24 cellular contexts compared by ENCODE assay signal in genomic region chr13:112903606-112904195, GRCh38.
A peak's percentile ranks its signal among the peaks of the same experiment; 100 is the strongest.
DNase-seq lines count a peak whose midpoint lies in the region; FAIRE-seq and TF ChIP-seq lines count a peak whose summit lies in the region.
"Had no signal": no experiment of that assay in that cellular context is flagged by ENCODE, and none has a peak within 500 bp of the region (broad histone marks: within the 10 kb centered on the region; RNA-seq: fewer than 3 reads in every experiment).

No MANE protein-coding gene starts in this region.

- H2BK15ac ChIP-seq in neuronal stem cell (ENCODE audit: low read length), result no peak overlapping the region

- peaks cover 7% of the 10 kb centered on the region for H3K36me3 Mint-ChIP-seq in Caco-2 (ENCODE audit: insufficient read depth, unreplicated experiment)
- H3K36me3 Mint-ChIP-seq: activated CD4-positive, alpha-beta memory T cell treated with anti-CD3 and anti-CD28 coated beads for 36 hours; CD8-positive, alpha-beta memory T cell had no signal

- no CpG with 5 or more reads among the region's 19 CpGs for WGBS in neuronal stem cell (ENCODE audit: extremely low coverage in 2 of 2, insufficient read length in 2 of 2, insufficient replicate concordance in 1 of 2), 2 donors

- H3K36me3 ChIP-seq in neuronal stem cell (replicated peaks in 1 of 2; ENCODE audit: control insufficient read depth in 2 of 2, insufficient read depth in 2 of 2, low read length in 2 of 2), result peaks cover 0 to 26% of the 10 kb centered on the region in 2 donors
- H3K36me3 ChIP-seq in Caco-2 (ENCODE audit: control insufficient read depth, insufficient read depth, low read length), result peaks cover 6% of the 10 kb centered on the region; the same call in 1 of the 2 replicates
- H3K36me3 ChIP-seq: adrenal gland, heart right ventricle, ovary, upper lobe of left lung had no signal

- TF ChIP-seq CTCF in Caco-2 (IDR thresholded peaks at IDR 0.05; ENCODE audit: insufficient read depth in 1 of 2, low read depth in 1 of 2, low read length in 1 of 2, severe bottlenecking in 1 of 2, unreplicated experiment in 1 of 2), result no peak

- no peak overlapping the region for H3K4ac ChIP-seq in neuronal stem cell (ENCODE audit: low read length)

- no peak overlapping the region for H3K4me3 Mint-ChIP-seq in Caco-2 (ENCODE audit: unreplicated experiment)
- H3K4me3 Mint-ChIP-seq: activated CD4-positive, alpha-beta memory T cell treated with anti-CD3 and anti-CD28 coated beads for 36 hours; CD8-positive, alpha-beta memory T cell had no signal

- H3K27ac Mint-ChIP-seq in Caco-2 (ENCODE audit: unreplicated experiment), result no peak overlapping the region
- H3K27ac Mint-ChIP-seq: activated CD4-positive, alpha-beta memory T cell treated with anti-CD3 and anti-CD28 coated beads for 36 hours; CD8-positive, alpha-beta memory T cell; naive B cell had no signal

- H2BK5ac ChIP-seq in neuronal stem cell (ENCODE audit: low read length), result no peak overlapping the region

- no peak overlapping the region for H3K9ac ChIP-seq in neuronal stem cell (ENCODE audit: low read depth, low read length, poor library complexity)
- H3K9ac ChIP-seq: GM23248 had no signal

- no peak overlapping the region for H3K23ac ChIP-seq in neuronal stem cell (ENCODE audit: low read depth, low read length, poor library complexity)

- no peak overlapping the region for H4K8ac ChIP-seq in neuronal stem cell (ENCODE audit: low read depth, low read length)

- no peak overlapping the region for H3K27ac ChIP-seq in neuronal stem cell (replicated peaks; ENCODE audit: low read length)
- H3K27ac ChIP-seq: adrenal gland, GM23248, heart right ventricle, ovary, SK-N-MC, upper lobe of left lung had no signal

- H3K4me3 ChIP-seq in neuronal stem cell (ENCODE audit: low read length in 2 of 2), result no peak overlapping the region
- H3K4me3 ChIP-seq in Caco-2 (ENCODE audit: low read depth, low read length), result no peak overlapping the region
- H3K4me3 ChIP-seq: adrenal gland, GM23248, heart right ventricle, ovary, SK-N-MC, upper lobe of left lung had no signal

- no peak overlapping the region for H2AFZ ChIP-seq in neuronal stem cell (ENCODE audit: low read length)
- H2AFZ ChIP-seq: GM23248 had no signal

- H3K9me3 ChIP-seq in neuronal stem cell (replicated peaks in 1 of 2; ENCODE audit: control insufficient read depth in 2 of 2, insufficient read depth in 1 of 2, low read depth in 1 of 2, low read length in 2 of 2), result peaks cover 19 to 21% of the 10 kb centered on the region in 2 donors
- peaks cover 12% of the 10 kb centered on the region for H3K9me3 ChIP-seq in Caco-2
- H3K9me3 ChIP-seq: adrenal gland, ovary had no signal

- H3K27me3 Mint-ChIP-seq in Caco-2 (ENCODE audit: insufficient read depth, unreplicated experiment), result no peaks in the 10 kb centered on the region
- H3K27me3 Mint-ChIP-seq: naive B cell had no signal

- peaks cover 0 to 21% of the 10 kb centered on the region in 2 donors for H3K4me1 ChIP-seq in neuronal stem cell (ENCODE audit: control insufficient read depth in 2 of 2, insufficient read depth in 1 of 2, low read depth in 1 of 2, low read length in 2 of 2)
- H3K4me1 ChIP-seq in Caco-2, result peaks cover 18% of the 10 kb centered on the region; the same call in 1 of the 2 replicates
- H3K4me1 ChIP-seq: adrenal gland, heart right ventricle had no signal

- peaks cover 18% of the 10 kb centered on the region for H3K79me1 ChIP-seq in neuronal stem cell (ENCODE audit: low read depth, low read length)

- no peak overlapping the region for H2BK12ac ChIP-seq in neuronal stem cell (ENCODE audit: low read length)

- H2AK5ac ChIP-seq in neuronal stem cell (ENCODE audit: low read depth, low read length), result no peak overlapping the region

- H3K27me3 ChIP-seq in neuronal stem cell (ENCODE audit: control insufficient read depth in 3 of 3, insufficient read depth in 3 of 3, low read depth in 1 of 3, low read length in 3 of 3) (no peaks in the 10 kb centered on the region), Caco-2 (replicated peaks; ENCODE audit: control insufficient read depth, insufficient read depth, low read length) (no peaks in the 10 kb centered on the region)
- H3K27me3 ChIP-seq: adrenal gland, ovary, upper lobe of left lung had no signal

- POLR2A ChIA-PET in Caco-2 (lab: Charles Lee), result no interaction called here

- DNase-seq in NCI-H1436 (lab: John Stamatoyannopoulos, UW), result peak; percentile 54
- no peak for DNase-seq in NCI-H1436 treated with DMSO at 0.1 percent for 48 hours (lab: John Stamatoyannopoulos, UW)
- DNase-seq in NCI-H1105 (lab: John Stamatoyannopoulos, UW), result peak; percentile 57
- peak; percentile 91 for DNase-seq in NCI-H345 (lab: John Stamatoyannopoulos, UW)
- no peak for DNase-seq in neuronal stem cell (ENCODE audit: low spot score)
- DNase-seq in frontal cortex (ENCODE audit: low spot score in 2 of 2), result no peak
- DNase-seq in NCI-H748 treated with DMSO at 0.1 percent for 48 hours (lab: John Stamatoyannopoulos, UW), result no peak
- DNase-seq in Caco-2, result no peak
- DNase-seq: 8988T; activated CD4-positive, alpha-beta memory T cell treated with anti-CD3 and anti-CD28 coated beads for 36 hours; activated effector memory CD4-positive, alpha-beta T cell treated with Interleukin-2 at 50 U/mL for 16 hours; CD8-positive, alpha-beta memory T cell; GM23248; heart right ventricle; naive B cell; NCI-H446; stimulated activated CD8-positive, alpha-beta memory T cell treated with anti-CD3 and anti-CD28 coated beads, Interleukin-4, amount 100 ng/mL, for 48 hours had no signal

- H3K18ac ChIP-seq in neuronal stem cell (ENCODE audit: low read length), result peak overlapping the region; percentile 23

- peaks cover 14% of the 10 kb centered on the region for H3K4me1 Mint-ChIP-seq in Caco-2 (ENCODE audit: low read depth, unreplicated experiment)
- H3K4me1 Mint-ChIP-seq: CD8-positive, alpha-beta memory T cell had no signal

- no TSS peak for BruUV-seq in Caco-2 (replicated peaks; lab: Mats Ljungman, UMichigan)

- no peaks in the 10 kb centered on the region for H3K9me3 Mint-ChIP-seq in Caco-2 (ENCODE audit: unreplicated experiment)

- no peak overlapping the region for H3K14ac ChIP-seq in neuronal stem cell (ENCODE audit: low read length)

- CTCF ChIA-PET in Caco-2 (lab: Charles Lee), result no interaction called here

- H2BK120ac ChIP-seq in neuronal stem cell (ENCODE audit: low read depth, low read length), result no peak overlapping the region

- no peak for FAIRE-seq in frontal cortex (lab: Jason Lieb, UNC)
- FAIRE-seq: bronchial epithelial cell, endothelial cell of umbilical vein, HepG2 had no signal

- H3K4me2 ChIP-seq in neuronal stem cell (ENCODE audit: insufficient read depth, low read length, poor library complexity, severe bottlenecking), result no peak overlapping the region

- H4K91ac ChIP-seq in neuronal stem cell (ENCODE audit: low read depth, low read length, poor library complexity), result no peak overlapping the region

- intact Hi-C loops in Caco-2 (cut with micrococcal nuclease; ENCODE audit: unreplicated experiment), result no loop called here

Comparison
In these comparisons a context has a peak if more than half of its experiments do, and no peak if none do; other contexts are left out.
1. DNase-seq: peak in NCI-H1436 (single experiment), NCI-H1105 (single experiment) and NCI-H345 (single experiment); none in NCI-H1436 treated with DMSO at 0.1 percent for 48 hours (single experiment), neuronal stem cell (single experiment), frontal cortex (0 of 2), NCI-H748 treated with DMSO at 0.1 percent for 48 hours (single experiment) and Caco-2 (0 of 2).